In genomic region chr1:220808501-220809186, GRCh38 we compare ENCODE assay signal across 13 cellular contexts. TPM values are rescaled to one million over a fixed set of nuclear protein-coding genes. Genes with fewer than 3 reads are reported as not detected.
DNase-seq lines count a peak whose midpoint lies in the region; ATAC-seq and TF ChIP-seq lines count a peak whose summit lies in the region.
"Had no signal": no experiment of that assay in that cellular context is flagged by ENCODE, and none has a peak within 500 bp of the region (broad histone marks: within the 10 kb centered on the region; RNA-seq: fewer than 3 reads in every experiment).

No MANE protein-coding gene starts in this region.

- WGBS in smooth muscle cell (ENCODE audit: low lambda C conversion rate) = 28% methylated on average over 9 of the region's 9 CpGs

- peak overlapping the region; percentile 68 for H3K4me2 ChIP-seq in smooth muscle cell

- H3K9ac ChIP-seq in smooth muscle cell (ENCODE audit: low read depth) = no peak overlapping the region
- H3K9ac ChIP-seq: parathyroid adenoma had no signal

- H3K4me3 ChIP-seq in smooth muscle cell = no peak overlapping the region
- H3K4me3 ChIP-seq: testis had no signal

- H3F3A ChIP-seq in smooth muscle cell (ENCODE audit: low read depth) = no peaks in the 10 kb centered on the region

- H3K4me1 ChIP-seq in smooth muscle cell (ENCODE audit: low read depth) = no peaks in the 10 kb centered on the region
- H3K4me1 ChIP-seq: parathyroid adenoma, testis had no signal

- H3K27ac ChIP-seq in smooth muscle cell (ENCODE audit: low read depth) = no peak overlapping the region
- H3K27ac ChIP-seq: parathyroid adenoma, testis had no signal

- no peak for TF ChIP-seq CTCF in smooth muscle cell (IDR thresholded peaks at IDR 0.05; ENCODE audit: borderline replicate concordance, insufficient read depth, poor library complexity, severe bottlenecking)

- no peaks in the 10 kb centered on the region for H3K79me2 ChIP-seq in smooth muscle cell (ENCODE audit: low read depth)
- H3K79me2 ChIP-seq: parathyroid adenoma had no signal

- no peak for ATAC-seq in HG02885 (IDR thresholded peaks at IDR 0.05; ENCODE audit: poor library complexity, unreplicated experiment)

- no peak overlapping the region for H2AFZ ChIP-seq in smooth muscle cell (ENCODE audit: low read depth)
- H2AFZ ChIP-seq: parathyroid adenoma had no signal

- no peaks in the 10 kb centered on the region for H4K20me1 ChIP-seq in smooth muscle cell (ENCODE audit: low read depth)

- no peaks in the 10 kb centered on the region for H3K36me3 ChIP-seq in smooth muscle cell (ENCODE audit: low read depth)

- no peaks in the 10 kb centered on the region for H3K9me3 ChIP-seq in smooth muscle cell (replicated peaks; ENCODE audit: low read depth)
- H3K9me3 ChIP-seq: testis had no signal

- peak; percentile 98 for DNase-seq in NCI-H2227 treated with DMSO at 0.1 percent for 48 hours (lab: John Stamatoyannopoulos, UW)
- DNase-seq in NCI-H2227 (lab: John Stamatoyannopoulos, UW; ENCODE audit: unreplicated experiment) = no peak
- peak; percentile 25 for DNase-seq in astrocyte of the hippocampus (ENCODE audit: low read depth, low spot score)
- DNase-seq in left kidney (ENCODE audit: low read depth, low spot score) = peak; percentile 97
- no peak for DNase-seq in smooth muscle cell (lab: John Stamatoyannopoulos, UW; ENCODE audit: unreplicated experiment)
- DNase-seq in GM03348 (ENCODE audit: low spot score) = no peak
- DNase-seq in cerebellar nuclear complex (lab: John Stamatoyannopoulos, UW) = no peak
- DNase-seq: CD4-positive, alpha-beta T cell; effector CD8-positive, alpha-beta T cell; NCI-H1092; testis had no signal

- H3K27me3 ChIP-seq in smooth muscle cell (ENCODE audit: low read depth) = no peaks in the 10 kb centered on the region
- H3K27me3 ChIP-seq: testis had no signal

RNA-seq across cellular contexts. Expression of gene MTARC1, which starts 21.9 kb away (rescaled TPM):
- total RNA-seq in smooth muscle cell = 0.18 and 2.3 TPM in 2 replicates
- polyA plus RNA-seq in smooth muscle cell = 0.28 and 0.83 TPM in 2 replicates
- total RNA-seq: CD4-positive, alpha-beta T cell had no signal

Comparison
In these comparisons a context has a peak if more than half of its experiments do, and no peak if none do; other contexts are left out.
1. DNase-seq: peak in NCI-H2227 treated with DMSO at 0.1 percent for 48 hours (single experiment), astrocyte of the hippocampus (single experiment) and left kidney (single experiment); none in NCI-H2227 (single experiment), smooth muscle cell (single experiment), GM03348 (single experiment) and cerebellar nuclear complex (0 of 2).